In genomic region chr19:37218592-37218935, GRCh38 we compare ENCODE assay signal across 8 cellular contexts. TPM values are rescaled to one million over a fixed set of nuclear protein-coding genes. Genes with fewer than 3 reads are reported as not detected.
DNase-seq lines count a peak whose midpoint lies in the region; ATAC-seq, FAIRE-seq and TF ChIP-seq lines count a peak whose summit lies in the region.

No MANE protein-coding gene starts in this region.

- H3K4me3 ChIP-seq in AG09309 (ENCODE audit: control insufficient read depth, low read depth, low read length) = peak overlapping the region; percentile 96
- peak overlapping the region; percentile 91 for H3K4me3 ChIP-seq in HUES48 (ENCODE audit: low read depth, low read length)
- peak overlapping the region; percentile 61 for H3K4me3 ChIP-seq in K562
- peak overlapping the region; percentile 66 to 90 (median 82) for H3K4me3 ChIP-seq in right lobe of liver
- H3K4me3 ChIP-seq in testis = peak overlapping the region; percentile 76 to 89

- peaks cover 16% of the 10 kb centered on the region for H3K79me2 ChIP-seq in K562 (ENCODE audit: control insufficient read depth, insufficient read depth, low read length)

- POLR2A ChIA-PET in K562 (lab: Yijun Ruan, JAX) = no interaction called here

- intact Hi-C loops in K562 (cut with micrococcal nuclease) (no loop called here), right lobe of liver (cut with DNase I) (no loop called here), testis (cut with DNase I; ENCODE audit: low total_unique reads) (no loop called here), posterior vena cava (cut with DNase I) (no loop called here)

- H3K27me3 ChIP-seq in HUES48 (ENCODE audit: control insufficient read depth, insufficient read depth, low read length) (no peaks in the 10 kb centered on the region), K562 (ENCODE audit: control insufficient read depth in 2 of 2, insufficient read depth in 2 of 2, low read length in 2 of 2) (no peaks in the 10 kb centered on the region), right lobe of liver (no peaks in the 10 kb centered on the region), testis (no peaks in the 10 kb centered on the region)

- FAIRE-seq in K562 (lab: Jason Lieb, UNC) = no peak

- BruUV-seq in K562 (replicated peaks; lab: Mats Ljungman, UMichigan) = TSS peak; percentile 83

- in situ Hi-C loops in K562 (cut with MboI) = no loop called here

- ATAC-seq in K562 (peak; percentile 2; the same call in 2 of the 3 replicates), right lobe of liver (no peak), GM18907 (IDR thresholded peaks at IDR 0.05; ENCODE audit: unreplicated experiment) (no peak)

- TF ChIP-seq EP300 in K562 (IDR thresholded peaks at IDR 0.05; ENCODE audit: low read length) = no peak

- CTCF ChIA-PET in K562 (lab: Yijun Ruan, JAX; ENCODE audit: low intra/inter-chr PET ratio) = no interaction called here

- TF ChIP-seq CTCF in AG09309 (IDR thresholded peaks at IDR 0.05; ENCODE audit: control insufficient read depth, insufficient read depth, low read depth, low read length, missing control alignments) (no peak), K562 (IDR thresholded peaks at IDR 0.05 in 2 of 3, conservative IDR thresholded peaks at IDR 0.05 in 1 of 3; ENCODE audit: insufficient read depth in 2 of 3, low read depth in 1 of 3, low read length in 3 of 3) (no peak), right lobe of liver (IDR thresholded peaks at IDR 0.05) (no peak), testis (IDR thresholded peaks at IDR 0.05) (no peak)

- H3K4me1 ChIP-seq in HUES48 (ENCODE audit: control insufficient read depth, insufficient read depth, low read length) = no peaks in the 10 kb centered on the region
- peaks cover 0 to 9% of the 10 kb centered on the region in 2 experiments; a peak in 3 of 5 replicates for H3K4me1 ChIP-seq in K562 (replicated peaks in 1 of 2; ENCODE audit: control insufficient read depth in 2 of 2, insufficient read depth in 2 of 2, low read length in 2 of 2)
- H3K4me1 ChIP-seq in right lobe of liver = peaks cover 0 to 7% (median 3%) of the 10 kb centered on the region in 4 donors
- H3K4me1 ChIP-seq in testis = peaks cover 4% of the 10 kb centered on the region

- H3K9me1 ChIP-seq in K562 (ENCODE audit: control insufficient read depth, insufficient read depth, low read length) = no peaks in the 10 kb centered on the region

- peak overlapping the region; percentile 99 for H3K4me2 ChIP-seq in K562 (ENCODE audit: insufficient read depth, low read length)

- TF ChIP-seq POLR2A in K562 (conservative IDR thresholded peaks at IDR 0.05) (no peak), right lobe of liver (IDR thresholded peaks at IDR 0.05) (no peak), testis (IDR thresholded peaks at IDR 0.05) (no peak)

- H3K9ac ChIP-seq in HUES48 (ENCODE audit: low read depth, low read length) = peak overlapping the region; percentile 92
- H3K9ac ChIP-seq in K562 (ENCODE audit: insufficient read depth in 1 of 2, low read depth in 2 of 2, low read length in 2 of 2) = peak overlapping the region; percentile 83 to 93

- H3K9me3 ChIP-seq in HUES48 (ENCODE audit: control insufficient read depth, insufficient read depth, low read length) = no peaks in the 10 kb centered on the region
- no peaks in the 10 kb centered on the region for H3K9me3 ChIP-seq in K562 (replicated peaks; ENCODE audit: control insufficient read depth, insufficient read depth, low read depth, low read length)
- peaks cover 0 to 8% (median 0%) of the 10 kb centered on the region in 4 donors for H3K9me3 ChIP-seq in right lobe of liver
- no peaks in the 10 kb centered on the region for H3K9me3 ChIP-seq in testis

- no peaks in the 10 kb centered on the region for H4K20me1 ChIP-seq in K562 (replicated peaks; ENCODE audit: control insufficient read depth, insufficient read depth, low read length)

- TF ChIP-seq RAD21 in K562 (CRISPR knock-in tag; conservative IDR thresholded peaks at IDR 0.05 in 1 of 2, IDR thresholded peaks at IDR 0.05 in 1 of 2) = no peak

- H2AFZ ChIP-seq in K562 (ENCODE audit: low read depth, low read length) = peak overlapping the region; percentile 94

- DNase-seq in AG09309 (ENCODE audit: low read depth) (peak; percentile 20), K562 (ENCODE audit: extremely low read depth in 1 of 4, low spot score in 3 of 4) (peak in 1 of 4 experiments; percentile 19), right lobe of liver (no peak), testis (no peak), posterior vena cava (ENCODE audit: low spot score) (no peak)
- no peak for DNase-seq in effector CD8-positive, alpha-beta T cell (lab: John Stamatoyannopoulos, UW)

- H3K36me3 ChIP-seq in HUES48 (ENCODE audit: control insufficient read depth, insufficient read depth, low read length) = peaks cover 7% of the 10 kb centered on the region; the same call in 1 of the 2 replicates
- peaks cover 9% of the 10 kb centered on the region; the same call in 2 of the 3 replicates for H3K36me3 ChIP-seq in K562 (ENCODE audit: control insufficient read depth, insufficient read depth, low read length)
- peaks cover 0 to 8% (median 2%) of the 10 kb centered on the region in 4 donors for H3K36me3 ChIP-seq in right lobe of liver
- no peaks in the 10 kb centered on the region for H3K36me3 ChIP-seq in testis (ENCODE audit: low read depth, missing control alignments)

- 4% methylated on average over 6 of the region's 6 CpGs for WGBS in K562 (ENCODE audit: insufficient coverage, low coverage, missing lambda C conversion rate)
- 5% methylated on average over 4 of the region's 6 CpGs for WGBS in right lobe of liver (ENCODE audit: insufficient coverage, low coverage, low lambda C conversion rate, missing lambda C conversion rate)
- 11 to 21% methylated on average over 6 of the region's 6 CpGs for WGBS in testis, 2 donors

- no peak overlapping the region for H3K27ac ChIP-seq in HUES48 (ENCODE audit: low read depth, low read length)
- H3K27ac ChIP-seq in K562 (ENCODE audit: extremely low read depth, low read depth, low read length) = peak overlapping the region; percentile 84
- H3K27ac ChIP-seq in right lobe of liver = peak overlapping the region in 2 of 3 donors; percentile 89 to 90
- H3K27ac ChIP-seq in testis = peak overlapping the region; percentile 84 to 91

RNA-seq across cellular contexts. Expression of gene ZNF383, which starts 0.6 kb away (rescaled TPM):
- total RNA-seq in K562 (2011; cell fraction: chromatin; rRNA removed; ENCODE audit: low replicate concordance) = 19.4 and 25.6 TPM in 2 replicates
- 20.1 and 22.2 TPM in 2 replicates for total RNA-seq in K562 (2011; cell fraction: nucleolus; rRNA removed)
- total RNA-seq in K562 (2011; cell fraction: nucleoplasm; rRNA removed) = 23.5 and 35.2 TPM in 2 replicates
- total RNA-seq in K562 (2014; rRNA removed) (3.5 and 4.9 TPM in 2 replicates), K562 (2014; rRNA removed; fragmentation: Illumina TruSeq; extraction: Trizol) (7.1 and 8.2 TPM in 2 replicates), K562 (2015; rRNA removed; fragmentation: Illumina TruSeq; extraction: Trizol) (4.3 and 5.6 TPM in 2 replicates), K562 (2021) (5.0 and 5.3 TPM in 2 replicates), right lobe of liver (1 to 10 TPM; 2.5 to 4.4 (median 2.7) TPM), testis (10 to 100 TPM; 10.7 to 12.2 TPM), posterior vena cava (10 to 100 TPM in 1 of 2 donors, 1 to 10 TPM in 1; 8.9 to 10.2 TPM)
- polyA plus RNA-seq in K562 (2011; rRNA removed) (5.6 and 6.1 TPM in 2 replicates), K562 (2014; fragmentation: Illumina TruSeq; extraction: Trizol) (4.2 and 4.6 TPM in 2 replicates), K562 (2014; fragmentation: Nextera tagmentation; extraction: Ambion mirVana) (1 to 10 TPM; 2.0 to 5.0 TPM), K562 (2014; rRNA removed) (4.4 and 6.2 TPM in 2 replicates), testis (ENCODE audit: insufficient read depth, low read depth, low replicate concordance) (7.4 TPM)
- polyA plus RNA-seq in K562 (2011; cell fraction: cytosol; rRNA removed) = 1.4 and 2.6 TPM in 2 replicates
- 4.9 and 6.3 TPM in 2 replicates for polyA plus RNA-seq in K562 (2011; cell fraction: nucleus; rRNA removed)
- polyA plus RNA-seq in K562 (2012) = 3.1 and 3.6 TPM in 2 replicates
- 6.8 and 7.2 TPM in 2 replicates for polyA minus RNA-seq in K562 (2011; rRNA and poly(A)+ RNA removed)
- 4.7 and 7.8 TPM in 2 replicates for polyA minus RNA-seq in K562 (2011; cell fraction: cytosol; rRNA and poly(A)+ RNA removed)
- 5.9 and 11.8 TPM in 2 replicates for polyA minus RNA-seq in K562 (2011; cell fraction: nucleus; rRNA and poly(A)+ RNA removed)

RNA-seq across cellular contexts. Expression of gene ZNF585B, which starts 8.2 kb away (rescaled TPM):
- total RNA-seq in K562 (2011; cell fraction: chromatin; rRNA removed; ENCODE audit: low replicate concordance) = 6.5 and 11.2 TPM in 2 replicates
- total RNA-seq in K562 (2011; cell fraction: nucleolus; rRNA removed) = 7.8 and 13.9 TPM in 2 replicates
- 14.1 and 16.5 TPM in 2 replicates for total RNA-seq in K562 (2011; cell fraction: nucleoplasm; rRNA removed)
- total RNA-seq in K562 (2014; rRNA removed) (3.7 and 5.8 TPM in 2 replicates), K562 (2014; rRNA removed; fragmentation: Illumina TruSeq; extraction: Trizol) (4.6 and 5.1 TPM in 2 replicates), K562 (2015; rRNA removed; fragmentation: Illumina TruSeq; extraction: Trizol) (5.1 and 5.3 TPM in 2 replicates), K562 (2021) (5.0 and 6.0 TPM in 2 replicates), right lobe of liver (1 to 10 TPM; 2.4 to 7.1 (median 5.0) TPM), testis (10 to 100 TPM; 22.4 to 25.4 TPM), posterior vena cava (10 to 100 TPM; 17.4 to 18.1 TPM)
- polyA plus RNA-seq in K562 (2011; rRNA removed) (4.2 and 6.5 TPM in 2 replicates), K562 (2014; fragmentation: Illumina TruSeq; extraction: Trizol) (3.3 and 4.8 TPM in 2 replicates), K562 (2014; fragmentation: Nextera tagmentation; extraction: Ambion mirVana) (10 to 100 TPM in 1 of 2 experiments, 1 to 10 TPM in 1; 7.9 to 11.0 TPM), K562 (2014; rRNA removed) (6.4 and 8.6 TPM in 2 replicates), testis (ENCODE audit: insufficient read depth, low read depth, low replicate concordance) (13.5 TPM)
- 2.9 and 3.6 TPM in 2 replicates for polyA plus RNA-seq in K562 (2011; cell fraction: cytosol; rRNA removed)
- polyA plus RNA-seq in K562 (2011; cell fraction: nucleus; rRNA removed) = 7.1 and 8.0 TPM in 2 replicates
- polyA plus RNA-seq in K562 (2012) = 2.4 and 3.6 TPM in 2 replicates
- 4.0 and 6.8 TPM in 2 replicates for polyA minus RNA-seq in K562 (2011; rRNA and poly(A)+ RNA removed)
- polyA minus RNA-seq in K562 (2011; cell fraction: cytosol; rRNA and poly(A)+ RNA removed) = 1.3 and 3.0 TPM in 2 replicates
- polyA minus RNA-seq in K562 (2011; cell fraction: nucleus; rRNA and poly(A)+ RNA removed) = 3.6 and 6.7 TPM in 2 replicates

RNA-seq across cellular contexts. Expression of gene ZNF585A, which starts 46.1 kb away (rescaled TPM):
- 1.3 and 3.3 TPM in 2 replicates for total RNA-seq in K562 (2011; cell fraction: chromatin; rRNA removed; ENCODE audit: low replicate concordance)
- total RNA-seq in K562 (2011; cell fraction: nucleolus; rRNA removed) = 0.67 and 1.4 TPM in 2 replicates
- total RNA-seq in K562 (2011; cell fraction: nucleoplasm; rRNA removed) = 1.8 and 2.7 TPM in 2 replicates
- total RNA-seq in K562 (2014; rRNA removed) = 3.0 and 5.6 TPM in 2 replicates
- total RNA-seq in K562 (2014; rRNA removed; fragmentation: Illumina TruSeq; extraction: Trizol) = 10.0 and 12.0 TPM in 2 replicates
- total RNA-seq in K562 (2015; rRNA removed; fragmentation: Illumina TruSeq; extraction: Trizol) = 5.6 and 6.3 TPM in 2 replicates
- total RNA-seq in K562 (2021) = 4.9 and 6.1 TPM in 2 replicates
- 6.2 and 6.4 TPM in 2 replicates for polyA plus RNA-seq in K562 (2011; rRNA removed)
- polyA plus RNA-seq in K562 (2011; cell fraction: cytosol; rRNA removed) = 2.2 and 5.2 TPM in 2 replicates
- polyA plus RNA-seq in K562 (2011; cell fraction: nucleus; rRNA removed) = 2.2 and 4.0 TPM in 2 replicates
- 8.8 and 14.6 TPM in 2 replicates for polyA plus RNA-seq in K562 (2012)
- polyA plus RNA-seq in K562 (2014; fragmentation: Illumina TruSeq; extraction: Trizol) = 7.1 and 8.5 TPM in 2 replicates
- 10 to 100 TPM; 29.6 to 31.0 TPM for polyA plus RNA-seq in K562 (2014; fragmentation: Nextera tagmentation; extraction: Ambion mirVana)
- polyA plus RNA-seq in K562 (2014; rRNA removed) = 8.5 and 9.1 TPM in 2 replicates
- 0.84 and 2.7 TPM in 2 replicates for polyA minus RNA-seq in K562 (2011; rRNA and poly(A)+ RNA removed)
- 0.19 and 0.46 TPM in 2 replicates for polyA minus RNA-seq in K562 (2011; cell fraction: cytosol; rRNA and poly(A)+ RNA removed)
- polyA minus RNA-seq in K562 (2011; cell fraction: nucleus; rRNA and poly(A)+ RNA removed) = 0.54 and 2.1 TPM in 2 replicates
- total RNA-seq in right lobe of liver = 1 to 10 TPM; 2.2 to 4.8 (median 3.3) TPM
- total RNA-seq in testis = 10 to 100 TPM; 10.0 to 19.4 TPM
- polyA plus RNA-seq in testis (ENCODE audit: insufficient read depth, low read depth, low replicate concordance) = 20.3 TPM
- 10 to 100 TPM; 10.5 to 11.5 TPM for total RNA-seq in posterior vena cava
